8 cellular contexts compared by ENCODE assay signal in genomic region chr19:43826787-43827754, GRCh38. TPM values are rescaled to one million over a fixed set of nuclear protein-coding genes. Genes with fewer than 3 reads are reported as not detected.
DNase-seq lines count a peak whose midpoint lies in the region; ATAC-seq and TF ChIP-seq lines count a peak whose summit lies in the region.

TSS of gene ZNF283 (plus strand) at chr19:43827321. CDS start at chr19:43833505, 6,184 bp downstream.

- peaks cover 30% of the 10 kb centered on the region for H3K36me3 Mint-ChIP-seq in neural crest cell (ENCODE audit: low read depth)

- H3K27me3 Mint-ChIP-seq in neural crest cell (ENCODE audit: low read depth), result peaks cover 42% of the 10 kb centered on the region
- H3K27me3 Mint-ChIP-seq in stimulated activated naive CD8-positive, alpha-beta T cell treated with anti-CD3 and anti-CD28 coated beads, Interleukin-15, amount 100 ng/mL, for 72 hours, result peaks cover 28% of the 10 kb centered on the region

- peaks cover 19% of the 10 kb centered on the region for H3K4me1 Mint-ChIP-seq in neural crest cell
- H3K4me1 Mint-ChIP-seq in stimulated activated naive CD8-positive, alpha-beta T cell treated with anti-CD3 and anti-CD28 coated beads, Interleukin-15, amount 100 ng/mL, for 72 hours, result peaks cover 24% of the 10 kb centered on the region

- H3K9me3 Mint-ChIP-seq in neural crest cell, result peaks cover 25% of the 10 kb centered on the region
- H3K9me3 Mint-ChIP-seq in stimulated activated naive CD8-positive, alpha-beta T cell treated with anti-CD3 and anti-CD28 coated beads, Interleukin-15, amount 100 ng/mL, for 72 hours, result peaks cover 13 to 25% of the 10 kb centered on the region in 2 donors

- DNase-seq in Caki2 (ENCODE audit: low read depth) (peak; percentile 87), LoVo (ENCODE audit: low spot score) (peak; percentile 91), SHP77 treated with DMSO at 0.1 percent for 48 hours (lab: John Stamatoyannopoulos, UW) (peak; percentile 68), foreskin melanocyte (peak; percentile 81), neural crest cell (ENCODE audit: low read depth, low spot score) (peak; percentile 85)
- peak; percentile 72 for DNase-seq in activated gamma-delta T cell treated with anti-CD3 and anti-CD28 coated beads, Interleukin-2, amount 50 U/mL, for 16 hours (ENCODE audit: low read depth)
- peak; percentile 74 to 84 for DNase-seq in stimulated activated naive CD8-positive, alpha-beta T cell treated with anti-CD3 and anti-CD28 coated beads, Interleukin-15, amount 100 ng/mL, for 72 hours

- in situ Hi-C loops in Caki2 (cut with HindIII; ENCODE audit: low pct_unique_long_range_greater_than_20kb, low sequenced_read_pairs), result no loop called here

- H3K27ac Mint-ChIP-seq in neural crest cell (ENCODE audit: unreplicated experiment), result peak within 1 kb of the TSS; percentile 87
- H3K27ac Mint-ChIP-seq in stimulated activated naive CD8-positive, alpha-beta T cell treated with anti-CD3 and anti-CD28 coated beads, Interleukin-15, amount 100 ng/mL, for 72 hours, result peak within 1 kb of the TSS; percentile 72 to 87

- TF ChIP-seq CTCF in neural crest cell (conservative IDR thresholded peaks at IDR 0.05), result no peak

- peak; percentile 79 for ATAC-seq in GM21576 (IDR thresholded peaks at IDR 0.05; ENCODE audit: unreplicated experiment)
- peak; percentile 99 for ATAC-seq in stimulated activated naive CD8-positive, alpha-beta T cell treated with anti-CD3 and anti-CD28 coated beads, Interleukin-15, amount 100 ng/mL, for 72 hours

- H3K4me3 Mint-ChIP-seq in neural crest cell, result peak within 1 kb of the TSS; percentile 97
- peak within 1 kb of the TSS; percentile 91 to 94 for H3K4me3 Mint-ChIP-seq in stimulated activated naive CD8-positive, alpha-beta T cell treated with anti-CD3 and anti-CD28 coated beads, Interleukin-15, amount 100 ng/mL, for 72 hours

RNA-seq across cellular contexts. Expression of gene ZNF283, which starts in this region (rescaled TPM):
- total RNA-seq in Caki2 (2014; rRNA removed; shearing (Covaris generic); ENCODE audit: low replicate concordance), result 3.4 and 3.6 TPM in 2 replicates
- total RNA-seq in neural crest cell, result 13.6 and 14.7 TPM in 2 replicates

Comparison
In these comparisons a context has a peak if more than half of its experiments do, and no peak if none do; other contexts are left out.
1. Peak in every context shown above with its lines: DNase-seq and ATAC-seq.